8 cellular contexts compared by ENCODE assay signal in the genomic region with DNA sequence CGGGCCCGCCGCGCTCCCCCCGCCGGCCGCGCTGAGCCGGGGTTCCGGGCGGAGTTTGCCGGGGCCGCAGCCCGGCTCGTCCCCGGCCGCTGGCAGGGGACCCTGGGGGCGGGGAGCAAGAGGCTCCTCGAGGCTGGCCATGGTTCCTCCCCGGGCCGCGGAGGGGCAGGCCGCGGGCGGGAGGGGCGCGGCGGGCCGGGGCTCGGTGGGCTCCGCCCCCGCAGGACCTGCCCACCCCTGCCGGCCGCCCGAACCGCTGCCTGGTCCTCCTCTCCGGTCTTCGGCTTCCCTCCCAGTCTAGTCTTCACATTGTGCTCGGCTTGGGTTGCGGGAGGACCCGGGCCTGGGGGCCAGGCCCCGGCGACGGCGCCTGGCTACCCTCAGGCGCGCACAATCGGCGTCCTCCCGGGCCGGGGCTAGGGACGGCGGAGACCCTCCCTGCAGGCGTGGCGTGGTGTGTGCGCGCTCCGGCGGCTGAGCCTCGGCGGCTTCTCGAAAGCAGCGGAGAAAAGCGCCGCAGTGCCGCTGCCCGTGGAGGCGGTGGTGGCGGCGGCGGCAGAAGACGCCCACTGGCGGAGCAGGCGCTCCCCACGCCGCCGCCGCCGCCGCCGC. TPM values are rescaled to one million over a fixed set of nuclear protein-coding genes. Genes with fewer than 3 reads are reported as not detected.
A peak's percentile ranks its signal among the peaks of the same experiment; 100 is the strongest.
DNase-seq lines count a peak whose midpoint lies in the region; ATAC-seq and TF ChIP-seq lines count a peak whose summit lies in the region.

A gene (minus strand): TSS at position 571 of the 612 bp plus-strand sequence. CDS start 430 bp downstream, at position 141.

- no peak for TF ChIP-seq CTCF in cardiac fibroblast (IDR thresholded peaks at IDR 0.05; ENCODE audit: low read depth, low read length)

- H3K4me3 ChIP-seq in cardiac fibroblast (replicated peaks in 1 of 2; ENCODE audit: low read depth in 2 of 2, low read length in 2 of 2), result peak within 1 kb of the TSS; percentile 82 to 97
- no peak within 1 kb of the TSS for H3K4me3 ChIP-seq in CD8-positive, alpha-beta memory T cell (ENCODE audit: low read length)

- no peaks in the 10 kb centered on the region for H3K36me3 Mint-ChIP-seq in activated naive CD4-positive, alpha-beta T cell treated with anti-CD3 and anti-CD28 coated beads, Interleukin-2, amount 10 ng/mL, durations not matched to agents 7 days and 5 days
- H3K36me3 Mint-ChIP-seq in CD8-positive, alpha-beta memory T cell, result peaks cover 0 to 3% (median 2%) of the 10 kb centered on the region in 3 donors

- TF ChIP-seq POLR2A in erythroblast (IDR thresholded peaks at IDR 0.05; ENCODE audit: low read length), result no peak

- ATAC-seq in left lobe of liver, result peak; percentile 43

- DNase-seq in activated naive CD4-positive, alpha-beta T cell treated with anti-CD3 and anti-CD28 coated beads, Interleukin-2, amount 10 ng/mL, durations not matched to agents 7 days and 5 days, result no peak
- DNase-seq in activated naive CD4-positive, alpha-beta T cell (lab: John Stamatoyannopoulos, UW), result no peak
- DNase-seq in cardiac fibroblast (ENCODE audit: low read depth in 2 of 2) (peak; percentile 73 to 89), left lobe of liver (ENCODE audit: low spot score) (no peak), substantia nigra (lab: John Stamatoyannopoulos, UW) (peak in 13 of 49 donors; percentile 9 to 59 (median 30)), erythroblast (lab: John Stamatoyannopoulos, UW) (no peak)
- DNase-seq in CD8-positive, alpha-beta memory T cell, result no peak
- no peak for DNase-seq in activated CD4-positive, alpha-beta T cell treated with anti-CD3 and anti-CD28 coated beads, Interleukin-2, amount 50 U/mL, for 4 hours

- POLR2A ChIA-PET in CD8-positive, alpha-beta memory T cell (lab: Charles Lee), result no interaction called here

- CTCF ChIA-PET in activated naive CD4-positive, alpha-beta T cell treated with anti-CD3 and anti-CD28 coated beads, Interleukin-2, amount 10 ng/mL, durations not matched to agents 7 days and 5 days (lab: Charles Lee), result no interaction called here
- CTCF ChIA-PET in CD8-positive, alpha-beta memory T cell (lab: Charles Lee), result no interaction called here

- no peaks in the 10 kb centered on the region for H3K36me3 ChIP-seq in CD8-positive, alpha-beta memory T cell (ENCODE audit: insufficient read depth, low read length)

- no peaks in the 10 kb centered on the region for H3K9me3 Mint-ChIP-seq in activated naive CD4-positive, alpha-beta T cell treated with anti-CD3 and anti-CD28 coated beads, Interleukin-2, amount 10 ng/mL, durations not matched to agents 7 days and 5 days
- peaks cover 0 to 3% (median 0%) of the 10 kb centered on the region in 5 donors for H3K9me3 Mint-ChIP-seq in CD8-positive, alpha-beta memory T cell

- H3K27ac ChIP-seq in substantia nigra (ENCODE audit: low read depth, low read length, poor library complexity, severe bottlenecking), result peak within 1 kb of the TSS; percentile 69
- no peak within 1 kb of the TSS for H3K27ac ChIP-seq in CD8-positive, alpha-beta memory T cell (ENCODE audit: low read depth, low read length)

- H3K4me3 Mint-ChIP-seq in activated naive CD4-positive, alpha-beta T cell treated with anti-CD3 and anti-CD28 coated beads, Interleukin-2, amount 10 ng/mL, durations not matched to agents 7 days and 5 days, result peak within 1 kb of the TSS; percentile 50
- peak within 1 kb of the TSS in 1 of 7 donors; percentile 54 for H3K4me3 Mint-ChIP-seq in CD8-positive, alpha-beta memory T cell

- peaks cover 69% of the 10 kb centered on the region for H3K27me3 Mint-ChIP-seq in activated naive CD4-positive, alpha-beta T cell treated with anti-CD3 and anti-CD28 coated beads, Interleukin-2, amount 10 ng/mL, durations not matched to agents 7 days and 5 days
- peaks cover 21 to 40% of the 10 kb centered on the region in 2 donors for H3K27me3 Mint-ChIP-seq in CD8-positive, alpha-beta memory T cell

- no peak within 1 kb of the TSS for H3K27ac Mint-ChIP-seq in activated naive CD4-positive, alpha-beta T cell treated with anti-CD3 and anti-CD28 coated beads, Interleukin-2, amount 10 ng/mL, durations not matched to agents 7 days and 5 days
- no peak within 1 kb of the TSS for H3K27ac Mint-ChIP-seq in CD8-positive, alpha-beta memory T cell

- H3K9me3 ChIP-seq in CD8-positive, alpha-beta memory T cell (ENCODE audit: low read length), result no peaks in the 10 kb centered on the region

- H3K4me1 Mint-ChIP-seq in activated naive CD4-positive, alpha-beta T cell treated with anti-CD3 and anti-CD28 coated beads, Interleukin-2, amount 10 ng/mL, durations not matched to agents 7 days and 5 days, result peaks cover 5% of the 10 kb centered on the region
- H3K4me1 Mint-ChIP-seq in CD8-positive, alpha-beta memory T cell, result peaks cover 0 to 17% (median 5%) of the 10 kb centered on the region in 3 donors

- H3K4me1 ChIP-seq in CD8-positive, alpha-beta memory T cell (ENCODE audit: insufficient read depth, low read length), result no peaks in the 10 kb centered on the region

- peaks cover 7% of the 10 kb centered on the region for H3K27me3 ChIP-seq in CD8-positive, alpha-beta memory T cell (ENCODE audit: insufficient read depth, low read length, poor library complexity, severe bottlenecking)

RNA-seq across cellular contexts. Expression of the gene that starts here (rescaled TPM):
- 0.45 TPM for total RNA-seq in left lobe of liver
- total RNA-seq in CD8-positive, alpha-beta memory T cell, result not detected
- polyA plus RNA-seq in CD8-positive, alpha-beta memory T cell, result not detected

Comparison
In these comparisons a context has a peak if more than half of its experiments do, and no peak if none do; other contexts are left out.
1. Peak in ATAC-seq in left lobe of liver; RNA of the gene not detected or under 1 TPM.
2. DNase-seq: peak in cardiac fibroblast (2 of 2); none in activated naive CD4-positive, alpha-beta T cell treated with anti-CD3 and anti-CD28 coated beads, Interleukin-2, amount 10 ng/mL, durations not matched to agents 7 days and 5 days (single experiment), activated naive CD4-positive, alpha-beta T cell (0 of 4), left lobe of liver (single experiment), CD8-positive, alpha-beta memory T cell (0 of 5), activated CD4-positive, alpha-beta T cell treated with anti-CD3 and anti-CD28 coated beads, Interleukin-2, amount 50 U/mL, for 4 hours (0 of 2) and erythroblast (0 of 2).